1 cellular context compared by ENCODE assay signal in the genomic region with DNA sequence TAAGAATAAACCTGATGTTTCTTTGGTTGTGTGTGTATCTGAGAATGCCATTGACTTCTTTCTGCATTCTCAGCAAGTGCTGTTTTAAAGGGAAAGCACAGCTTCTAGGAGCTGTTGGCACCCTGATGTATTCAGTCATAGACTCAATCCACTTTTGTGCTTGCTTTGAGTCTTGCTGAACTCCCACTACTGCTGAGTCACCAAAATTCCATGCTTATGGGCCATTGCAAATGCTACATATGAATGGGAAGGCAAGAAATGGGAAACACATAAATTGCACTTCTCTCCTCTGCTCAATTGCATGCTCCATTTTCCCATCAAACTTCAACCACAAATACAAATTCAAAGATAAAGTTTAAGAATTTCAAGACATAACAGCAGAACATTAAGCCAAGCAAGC.
TF ChIP-seq lines count a peak whose summit lies in the region.

No MANE protein-coding gene starts in this region.

TF ChIP-seq in GM23338, 12 proteins besides CTCF, POLR2A, EP300 and RAD21 (continued from another document):
- TF ChIP-seq, protein P1, sequence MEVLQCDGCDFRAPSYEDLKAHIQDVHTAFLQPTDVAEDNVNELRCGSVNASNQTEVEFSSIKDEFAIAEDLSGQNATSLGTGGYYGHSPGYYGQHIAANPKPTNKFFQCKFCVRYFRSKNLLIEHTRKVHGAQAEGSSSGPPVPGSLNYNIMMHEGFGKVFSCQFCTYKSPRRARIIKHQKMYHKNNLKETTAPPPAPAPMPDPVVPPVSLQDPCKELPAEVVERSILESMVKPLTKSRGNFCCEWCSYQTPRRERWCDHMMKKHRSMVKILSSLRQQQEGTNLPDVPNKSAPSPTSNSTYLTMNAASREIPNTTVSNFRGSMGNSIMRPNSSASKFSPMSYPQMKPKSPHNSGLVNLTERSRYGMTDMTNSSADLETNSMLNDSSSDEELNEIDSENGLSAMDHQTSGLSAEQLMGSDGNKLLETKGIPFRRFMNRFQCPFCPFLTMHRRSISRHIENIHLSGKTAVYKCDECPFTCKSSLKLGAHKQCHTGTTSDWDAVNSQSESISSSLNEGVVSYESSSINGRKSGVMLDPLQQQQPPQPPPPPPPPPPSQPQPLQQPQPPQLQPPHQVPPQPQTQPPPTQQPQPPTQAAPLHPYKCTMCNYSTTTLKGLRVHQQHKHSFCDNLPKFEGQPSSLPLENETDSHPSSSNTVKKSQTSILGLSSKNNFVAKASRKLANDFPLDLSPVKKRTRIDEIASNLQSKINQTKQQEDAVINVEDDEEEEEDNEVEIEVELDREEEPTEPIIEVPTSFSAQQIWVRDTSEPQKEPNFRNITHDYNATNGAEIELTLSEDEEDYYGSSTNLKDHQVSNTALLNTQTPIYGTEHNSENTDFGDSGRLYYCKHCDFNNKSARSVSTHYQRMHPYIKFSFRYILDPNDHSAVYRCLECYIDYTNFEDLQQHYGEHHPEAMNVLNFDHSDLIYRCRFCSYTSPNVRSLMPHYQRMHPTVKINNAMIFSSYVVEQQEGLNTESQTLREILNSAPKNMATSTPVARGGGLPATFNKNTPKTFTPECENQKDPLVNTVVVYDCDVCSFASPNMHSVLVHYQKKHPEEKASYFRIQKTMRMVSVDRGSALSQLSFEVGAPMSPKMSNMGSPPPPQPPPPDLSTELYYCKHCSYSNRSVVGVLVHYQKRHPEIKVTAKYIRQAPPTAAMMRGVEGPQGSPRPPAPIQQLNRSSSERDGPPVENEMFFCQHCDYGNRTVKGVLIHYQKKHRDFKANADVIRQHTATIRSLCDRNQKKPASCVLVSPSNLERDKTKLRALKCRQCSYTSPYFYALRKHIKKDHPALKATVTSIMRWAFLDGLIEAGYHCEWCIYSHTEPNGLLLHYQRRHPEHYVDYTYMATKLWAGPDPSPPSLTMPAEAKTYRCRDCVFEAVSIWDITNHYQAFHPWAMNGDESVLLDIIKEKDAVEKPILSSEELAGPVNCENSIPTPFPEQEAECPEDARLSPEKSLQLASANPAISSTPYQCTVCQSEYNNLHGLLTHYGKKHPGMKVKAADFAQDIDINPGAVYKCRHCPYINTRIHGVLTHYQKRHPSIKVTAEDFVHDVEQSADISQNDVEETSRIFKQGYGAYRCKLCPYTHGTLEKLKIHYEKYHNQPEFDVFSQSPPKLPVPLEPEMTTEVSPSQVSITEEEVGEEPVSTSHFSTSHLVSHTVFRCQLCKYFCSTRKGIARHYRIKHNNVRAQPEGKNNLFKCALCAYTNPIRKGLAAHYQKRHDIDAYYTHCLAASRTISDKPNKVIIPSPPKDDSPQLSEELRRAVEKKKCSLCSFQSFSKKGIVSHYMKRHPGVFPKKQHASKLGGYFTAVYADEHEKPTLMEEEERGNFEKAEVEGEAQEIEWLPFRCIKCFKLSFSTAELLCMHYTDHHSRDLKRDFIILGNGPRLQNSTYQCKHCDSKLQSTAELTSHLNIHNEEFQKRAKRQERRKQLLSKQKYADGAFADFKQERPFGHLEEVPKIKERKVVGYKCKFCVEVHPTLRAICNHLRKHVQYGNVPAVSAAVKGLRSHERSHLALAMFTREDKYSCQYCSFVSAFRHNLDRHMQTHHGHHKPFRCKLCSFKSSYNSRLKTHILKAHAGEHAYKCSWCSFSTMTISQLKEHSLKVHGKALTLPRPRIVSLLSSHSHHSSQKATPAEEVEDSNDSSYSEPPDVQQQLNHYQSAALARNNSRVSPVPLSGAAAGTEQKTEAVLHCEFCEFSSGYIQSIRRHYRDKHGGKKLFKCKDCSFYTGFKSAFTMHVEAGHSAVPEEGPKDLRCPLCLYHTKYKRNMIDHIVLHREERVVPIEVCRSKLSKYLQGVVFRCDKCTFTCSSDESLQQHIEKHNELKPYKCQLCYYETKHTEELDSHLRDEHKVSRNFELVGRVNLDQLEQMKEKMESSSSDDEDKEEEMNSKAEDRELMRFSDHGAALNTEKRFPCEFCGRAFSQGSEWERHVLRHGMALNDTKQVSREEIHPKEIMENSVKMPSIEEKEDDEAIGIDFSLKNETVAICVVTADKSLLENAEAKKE (CRISPR knock-in tag; IDR thresholded peaks at IDR 0.05): no peak
- TF ChIP-seq JUNB (IDR thresholded peaks at IDR 0.05; ENCODE audit: unreplicated experiment): no peak
- TF ChIP-seq POLR2AphosphoS5 (IDR thresholded peaks at IDR 0.05; ENCODE audit: low read depth): no peak
- no peak for TF ChIP-seq EZH2phosphoT487 (IDR thresholded peaks at IDR 0.05; ENCODE audit: unreplicated experiment)
- no peak for TF ChIP-seq ZNF331 (CRISPR knock-in tag; IDR thresholded peaks at IDR 0.05; ENCODE audit: low read depth)
- TF ChIP-seq STAT1 (IDR thresholded peaks at IDR 0.05; ENCODE audit: unreplicated experiment): no peak
- no peak for TF ChIP-seq NANOG (IDR thresholded peaks at IDR 0.05; ENCODE audit: borderline replicate concordance)
- TF ChIP-seq EZH2 (IDR thresholded peaks at IDR 0.05; ENCODE audit: low read depth, unreplicated experiment): no peak
- TF ChIP-seq, protein P2, sequence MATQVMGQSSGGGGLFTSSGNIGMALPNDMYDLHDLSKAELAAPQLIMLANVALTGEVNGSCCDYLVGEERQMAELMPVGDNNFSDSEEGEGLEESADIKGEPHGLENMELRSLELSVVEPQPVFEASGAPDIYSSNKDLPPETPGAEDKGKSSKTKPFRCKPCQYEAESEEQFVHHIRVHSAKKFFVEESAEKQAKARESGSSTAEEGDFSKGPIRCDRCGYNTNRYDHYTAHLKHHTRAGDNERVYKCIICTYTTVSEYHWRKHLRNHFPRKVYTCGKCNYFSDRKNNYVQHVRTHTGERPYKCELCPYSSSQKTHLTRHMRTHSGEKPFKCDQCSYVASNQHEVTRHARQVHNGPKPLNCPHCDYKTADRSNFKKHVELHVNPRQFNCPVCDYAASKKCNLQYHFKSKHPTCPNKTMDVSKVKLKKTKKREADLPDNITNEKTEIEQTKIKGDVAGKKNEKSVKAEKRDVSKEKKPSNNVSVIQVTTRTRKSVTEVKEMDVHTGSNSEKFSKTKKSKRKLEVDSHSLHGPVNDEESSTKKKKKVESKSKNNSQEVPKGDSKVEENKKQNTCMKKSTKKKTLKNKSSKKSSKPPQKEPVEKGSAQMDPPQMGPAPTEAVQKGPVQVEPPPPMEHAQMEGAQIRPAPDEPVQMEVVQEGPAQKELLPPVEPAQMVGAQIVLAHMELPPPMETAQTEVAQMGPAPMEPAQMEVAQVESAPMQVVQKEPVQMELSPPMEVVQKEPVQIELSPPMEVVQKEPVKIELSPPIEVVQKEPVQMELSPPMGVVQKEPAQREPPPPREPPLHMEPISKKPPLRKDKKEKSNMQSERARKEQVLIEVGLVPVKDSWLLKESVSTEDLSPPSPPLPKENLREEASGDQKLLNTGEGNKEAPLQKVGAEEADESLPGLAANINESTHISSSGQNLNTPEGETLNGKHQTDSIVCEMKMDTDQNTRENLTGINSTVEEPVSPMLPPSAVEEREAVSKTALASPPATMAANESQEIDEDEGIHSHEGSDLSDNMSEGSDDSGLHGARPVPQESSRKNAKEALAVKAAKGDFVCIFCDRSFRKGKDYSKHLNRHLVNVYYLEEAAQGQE (IDR thresholded peaks at IDR 0.05; ENCODE audit: unreplicated experiment): no peak
